In genomic region chr6:43724354-43724753, GRCh38 we compare ENCODE assay signal across 10 cellular contexts. TPM values are rescaled to one million over a fixed set of nuclear protein-coding genes. Genes with fewer than 3 reads are reported as not detected.
DNase-seq lines count a peak whose midpoint lies in the region; ATAC-seq, FAIRE-seq and TF ChIP-seq lines count a peak whose summit lies in the region.
"Had no signal": no experiment of that assay in that cellular context is flagged by ENCODE, and none has a peak within 500 bp of the region (broad histone marks: within the 10 kb centered on the region; RNA-seq: fewer than 3 reads in every experiment).

No MANE protein-coding gene starts in this region.

- no peak for DNase-seq in HepG2 (ENCODE audit: low spot score)
- no peak for DNase-seq in right lobe of liver
- peak in 1 of 34 experiments; percentile 10 for DNase-seq in T-cell
- DNase-seq in epidermal melanocyte (ENCODE audit: insufficient read length, low spot score) = peak; percentile 8
- no peak for DNase-seq in upper lobe of left lung
- DNase-seq in NCI-H2107 treated with DMSO at 0.1 percent for 48 hours (lab: John Stamatoyannopoulos, UW; ENCODE audit: unreplicated experiment) = no peak
- DNase-seq in 8988T = no peak
- DNase-seq in Peyer's patch = no peak
- DNase-seq: cerebellar nuclear complex had no signal

- no peaks in the 10 kb centered on the region for H3K9me3 Mint-ChIP-seq in T-cell

- ATAC-seq in HepG2 (no peak; the same call in 2 of the 3 replicates), right lobe of liver (no peak), T-cell (replicated peaks in 1 of 4) (no peak), upper lobe of left lung (ENCODE audit: low FRiP score in 2 of 2) (no peak)

- H3K36me3 Mint-ChIP-seq in T-cell = no peaks in the 10 kb centered on the region

- peaks cover 0 to 5% of the 10 kb centered on the region in 2 experiments; a peak in 2 of 5 replicates for H3K27me3 ChIP-seq in HepG2 (ENCODE audit: control insufficient read depth in 1 of 2, insufficient read depth in 2 of 2, low read length in 2 of 2)
- H3K27me3 ChIP-seq in right lobe of liver = no peaks in the 10 kb centered on the region
- no peaks in the 10 kb centered on the region for H3K27me3 ChIP-seq in upper lobe of left lung
- no peaks in the 10 kb centered on the region for H3K27me3 ChIP-seq in Peyer's patch

- H3K36me3 ChIP-seq in HepG2 (replicated peaks in 1 of 2; ENCODE audit: control insufficient read depth in 1 of 2, insufficient read depth in 2 of 2, low read length in 2 of 2) = no peaks in the 10 kb centered on the region
- no peaks in the 10 kb centered on the region for H3K36me3 ChIP-seq in right lobe of liver
- no peaks in the 10 kb centered on the region for H3K36me3 ChIP-seq in upper lobe of left lung
- H3K36me3 ChIP-seq in Peyer's patch = no peaks in the 10 kb centered on the region

- H3K4me3 ChIP-seq in HepG2 (replicated peaks in 1 of 3; ENCODE audit: insufficient read depth in 1 of 3, low read depth in 2 of 3, low read length in 3 of 3) (peak overlapping the region in 2 of 3 experiments; percentile 5 to 63; a peak in 2 of 6 replicates), right lobe of liver (no peak overlapping the region), upper lobe of left lung (no peak overlapping the region), Peyer's patch (no peak overlapping the region)
- H3K4me3 ChIP-seq: skin epidermis had no signal

- H3K4me3 Mint-ChIP-seq in T-cell = peak overlapping the region in 1 of 3 donors; percentile 63

- H3K4me1 ChIP-seq in HepG2 (ENCODE audit: insufficient read depth, low read length) (peaks cover 45% of the 10 kb centered on the region), right lobe of liver (no peaks in the 10 kb centered on the region), upper lobe of left lung (peaks cover 22 to 28% (median 25%) of the 10 kb centered on the region in 4 donors), Peyer's patch (peaks cover 3 to 24% (median 8%) of the 10 kb centered on the region in 4 donors)

- H3K4me2 ChIP-seq in HepG2 (ENCODE audit: low read depth, low read length) = peak overlapping the region; percentile 70; the same call in 1 of the 2 replicates

- H3K27me3 Mint-ChIP-seq in T-cell = peaks cover 0 to 4% of the 10 kb centered on the region in 2 donors

- no peak overlapping the region for H3K27ac ChIP-seq in HepG2 (ENCODE audit: extremely low read length, insufficient read depth, low read length)
- no peak overlapping the region for H3K27ac ChIP-seq in right lobe of liver
- H3K27ac ChIP-seq in upper lobe of left lung = peak overlapping the region in 3 of 4 donors; percentile 38 to 76 (median 75)
- H3K27ac ChIP-seq in Peyer's patch = no peak overlapping the region

- TF ChIP-seq POLR2A in HepG2 (IDR thresholded peaks at IDR 0.05; ENCODE audit: insufficient read depth in 1 of 2, low read depth in 2 of 2, low read length in 2 of 2) = no peak
- TF ChIP-seq POLR2A in right lobe of liver (IDR thresholded peaks at IDR 0.05) = no peak
- TF ChIP-seq POLR2A in upper lobe of left lung (IDR thresholded peaks at IDR 0.05) = no peak
- no peak for TF ChIP-seq POLR2A in Peyer's patch (IDR thresholded peaks at IDR 0.05)

- peaks cover 22 to 37% (median 24%) of the 10 kb centered on the region in 3 donors for H3K4me1 Mint-ChIP-seq in T-cell

- CTCF ChIA-PET in HepG2 (lab: Yijun Ruan, JAX; ENCODE audit: low intra/inter-chr PET ratio, low total read pairs) = interaction anchor here (1.1 to 3.6 kb wide), 8 partner anchors 34 to 354 kb away, joined by 3 to 23 read pairs (median 13); partner anchors contain the start of gene VEGFA
- CTCF ChIA-PET in T-cell (lab: Charles Lee) = interaction anchor here (0.7 to 2.0 kb wide), 5 partner anchors 37 to 355 kb away, joined by 3 to 25 read pairs (median 9); partner anchors contain the start of gene MRPS18A (in 1 of the 2)

- H3K79me2 ChIP-seq in HepG2 (ENCODE audit: insufficient read depth, low read length) = no peaks in the 10 kb centered on the region

- 24% methylated on average over 2 of the region's 2 CpGs for WGBS in HepG2 (ENCODE audit: low lambda C conversion rate)
- 56% methylated on average over 1 of the region's 2 CpGs for WGBS in right lobe of liver (ENCODE audit: insufficient coverage, low coverage, low lambda C conversion rate, missing lambda C conversion rate)
- 42 to 69% methylated on average over 2 of the region's 2 CpGs for WGBS in upper lobe of left lung, 2 donors

- FAIRE-seq in HepG2 (lab: Jason Lieb, UNC) = peak; percentile 28

- H2AFZ ChIP-seq in HepG2 (ENCODE audit: low read length) = no peak overlapping the region

- H3K9ac ChIP-seq in HepG2 (ENCODE audit: insufficient read depth, low read depth, low read length) = no peak overlapping the region

- no peaks in the 10 kb centered on the region for H3K9me3 ChIP-seq in HepG2 (ENCODE audit: low read length)
- no peaks in the 10 kb centered on the region for H3K9me3 ChIP-seq in right lobe of liver
- H3K9me3 ChIP-seq in upper lobe of left lung = no peaks in the 10 kb centered on the region
- H3K9me3 ChIP-seq in Peyer's patch = no peaks in the 10 kb centered on the region

- H3K27ac Mint-ChIP-seq in T-cell = peak overlapping the region; percentile 52 to 86

- no peak for TF ChIP-seq CTCF in HepG2 (CRISPR knock-in tag; IDR thresholded peaks at IDR 0.05)
- no peak for TF ChIP-seq CTCF in right lobe of liver (IDR thresholded peaks at IDR 0.05)
- TF ChIP-seq CTCF in upper lobe of left lung (IDR thresholded peaks at IDR 0.05) = no peak
- TF ChIP-seq CTCF in Peyer's patch (IDR thresholded peaks at IDR 0.05) = no peak

- in situ Hi-C loops in HepG2 (cut with HindIII; ENCODE audit: extremely low pct_ligation_motif_present, low pct_unique_long_range_greater_than_20kb) = loop anchor here (5.0 kb wide), 3 partner anchors 43 to 353 kb away; no protein-coding TSS in a partner anchor

- BruUV-seq in HepG2 (replicated peaks; lab: Mats Ljungman, UMichigan) = no TSS peak

- POLR2A ChIA-PET in HepG2 (lab: Yijun Ruan, JAX) (interaction anchor here (0.8 to 2.0 kb wide), 12 partner anchors 9 to 349 kb away, joined by 3 to 31 read pairs (median 6); partner anchors contain the start of gene VEGFA), T-cell (lab: Charles Lee) (interaction anchor here in 1 of 2 donors (0.6 kb wide), 1 partner anchor 1719 kb away, joined by 7 read pairs; no protein-coding TSS in a partner anchor)

- no peaks in the 10 kb centered on the region for H4K20me1 ChIP-seq in HepG2 (ENCODE audit: insufficient read depth, low read length)

- TF ChIP-seq RAD21 in HepG2 (CRISPR knock-in tag; IDR thresholded peaks at IDR 0.05) = no peak

- no peak for TF ChIP-seq EP300 in HepG2 (IDR thresholded peaks at IDR 0.05; ENCODE audit: low read depth in 2 of 2, low read length in 2 of 2)
- TF ChIP-seq EP300 in HepG2 (CRISPR knock-in tag; IDR thresholded peaks at IDR 0.05; ENCODE audit: borderline replicate concordance) = no peak
- TF ChIP-seq EP300 in upper lobe of left lung (IDR thresholded peaks at IDR 0.05) = no peak

- intact Hi-C loops in HepG2 (cut with micrococcal nuclease; ENCODE audit: unreplicated experiment) (loop anchor here (1.0 to 2.0 kb wide), 6 partner anchors 34 to 350 kb away; no protein-coding TSS in a partner anchor), right lobe of liver (cut with DNase I) (loop anchor here in 1 of 2 donors (5.0 kb wide), 1 partner anchor 358 kb away; no protein-coding TSS in a partner anchor)

RNA-seq across cellular contexts. Expression of gene MRPS18A, which starts 36.8 kb away (rescaled TPM):
- total RNA-seq in HepG2 (2016; rRNA removed; fragmentation: Illumina TruSeq; extraction: Trizol) (89.1 and 100 TPM in 2 replicates), right lobe of liver (10 to 100 TPM; 23.5 to 45.4 (median 25.6) TPM), T-cell (10 to 100 TPM; 22.9 to 34.9 (median 30.6) TPM), upper lobe of left lung (10 to 100 TPM; 21.0 to 45.6 (median 33.4) TPM), Peyer's patch (10 to 100 TPM; 41.1 to 64.4 (median 52.4) TPM)
- 51.0 and 53.1 TPM in 2 replicates for total RNA-seq in HepG2 (2016; cell fraction: cytosol; rRNA removed; fragmentation: Illumina TruSeq; extraction: Trizol; ENCODE audit: low read depth)
- 92.0 and 115 TPM in 2 replicates for total RNA-seq in HepG2 (2016; cell fraction: insoluble cytoplasmic fraction; rRNA removed; fragmentation: Illumina TruSeq; extraction: Trizol)
- 52.2 and 52.5 TPM in 2 replicates for total RNA-seq in HepG2 (2016; cell fraction: membrane; rRNA removed; fragmentation: Illumina TruSeq; extraction: Trizol)
- 44.5 and 50.5 TPM in 2 replicates for total RNA-seq in HepG2 (2016; cell fraction: nucleus; rRNA removed; fragmentation: Illumina TruSeq; extraction: Trizol)
- 87.8 and 102 TPM in 2 replicates for polyA plus RNA-seq in HepG2 (2011; rRNA removed)
- polyA plus RNA-seq in HepG2 (2011; cell fraction: cytosol; rRNA removed) = 108 and 150 TPM in 2 replicates
- polyA plus RNA-seq in HepG2 (2011; cell fraction: nucleus; rRNA removed) = 43.7 and 43.9 TPM in 2 replicates
- 56.6 and 66.1 TPM in 2 replicates for polyA plus RNA-seq in HepG2 (2012)
- 59.0 and 63.6 TPM in 2 replicates for polyA plus RNA-seq in HepG2 (2016; cell fraction: cytosol; fragmentation: Illumina TruSeq; extraction: Trizol; ENCODE audit: low read depth)
- 121 and 138 TPM in 2 replicates for polyA plus RNA-seq in HepG2 (2016; cell fraction: insoluble cytoplasmic fraction; fragmentation: Illumina TruSeq; extraction: Trizol; ENCODE audit: low read depth)
- 49.5 and 50.7 TPM in 2 replicates for polyA plus RNA-seq in HepG2 (2016; cell fraction: membrane; fragmentation: Illumina TruSeq; extraction: Trizol; ENCODE audit: low read depth)
- polyA plus RNA-seq in HepG2 (2016; cell fraction: nucleus; fragmentation: Illumina TruSeq; extraction: Trizol; ENCODE audit: insufficient read depth, low read depth) = 49.3 and 56.1 TPM in 2 replicates
- polyA minus RNA-seq in HepG2 (2011; rRNA and poly(A)+ RNA removed; ENCODE audit: low replicate concordance) = 146 and 147 TPM in 2 replicates
- 32.4 and 35.6 TPM in 2 replicates for polyA minus RNA-seq in HepG2 (2011; cell fraction: cytosol; rRNA and poly(A)+ RNA removed)
- 65.1 and 66.4 TPM in 2 replicates for polyA minus RNA-seq in HepG2 (2011; cell fraction: nucleus; rRNA and poly(A)+ RNA removed)

RNA-seq across cellular contexts. Expression of gene VEGFA, which starts 45.7 kb away (rescaled TPM):
- total RNA-seq in HepG2 (2016; rRNA removed; fragmentation: Illumina TruSeq; extraction: Trizol) = 34.1 and 68.1 TPM in 2 replicates
- 13.4 and 14.2 TPM in 2 replicates for total RNA-seq in HepG2 (2016; cell fraction: cytosol; rRNA removed; fragmentation: Illumina TruSeq; extraction: Trizol; ENCODE audit: low read depth)
- 26.8 and 72.7 TPM in 2 replicates for total RNA-seq in HepG2 (2016; cell fraction: insoluble cytoplasmic fraction; rRNA removed; fragmentation: Illumina TruSeq; extraction: Trizol)
- 33.1 and 34.4 TPM in 2 replicates for total RNA-seq in HepG2 (2016; cell fraction: membrane; rRNA removed; fragmentation: Illumina TruSeq; extraction: Trizol)
- total RNA-seq in HepG2 (2016; cell fraction: nucleus; rRNA removed; fragmentation: Illumina TruSeq; extraction: Trizol) = 81.5 and 95.8 TPM in 2 replicates
- polyA plus RNA-seq in HepG2 (2011; rRNA removed) = 629 and 1,104 TPM in 2 replicates
- polyA plus RNA-seq in HepG2 (2011; cell fraction: cytosol; rRNA removed) = 292 and 298 TPM in 2 replicates
- 3,652 and 4,474 TPM in 2 replicates for polyA plus RNA-seq in HepG2 (2011; cell fraction: nucleus; rRNA removed)
- polyA plus RNA-seq in HepG2 (2012) = 463 and 546 TPM in 2 replicates
- 9.2 and 10.7 TPM in 2 replicates for polyA plus RNA-seq in HepG2 (2016; cell fraction: cytosol; fragmentation: Illumina TruSeq; extraction: Trizol; ENCODE audit: low read depth)
- polyA plus RNA-seq in HepG2 (2016; cell fraction: insoluble cytoplasmic fraction; fragmentation: Illumina TruSeq; extraction: Trizol; ENCODE audit: low read depth) = 34.1 and 41.6 TPM in 2 replicates
- 24.8 and 25.3 TPM in 2 replicates for polyA plus RNA-seq in HepG2 (2016; cell fraction: membrane; fragmentation: Illumina TruSeq; extraction: Trizol; ENCODE audit: low read depth)
- 253 and 267 TPM in 2 replicates for polyA plus RNA-seq in HepG2 (2016; cell fraction: nucleus; fragmentation: Illumina TruSeq; extraction: Trizol; ENCODE audit: insufficient read depth, low read depth)
- 238 and 645 TPM in 2 replicates for polyA minus RNA-seq in HepG2 (2011; rRNA and poly(A)+ RNA removed; ENCODE audit: low replicate concordance)
- 122 and 136 TPM in 2 replicates for polyA minus RNA-seq in HepG2 (2011; cell fraction: cytosol; rRNA and poly(A)+ RNA removed)
- 312 and 405 TPM in 2 replicates for polyA minus RNA-seq in HepG2 (2011; cell fraction: nucleus; rRNA and poly(A)+ RNA removed)
- 100 to 1,000 TPM in 5 of 6 experiments, 10 to 100 TPM in 1; 91.3 to 571 (median 132) TPM for total RNA-seq in right lobe of liver
- total RNA-seq in T-cell = 1 to 10 TPM; 1.1 to 8.9 (median 6.4) TPM
- total RNA-seq in upper lobe of left lung = 100 to 1,000 TPM; 129 to 564 (median 261) TPM
- 100 to 1,000 TPM; 202 to 663 (median 418) TPM for total RNA-seq in Peyer's patch

Comparison
In these comparisons a context has a peak if more than half of its experiments do, and no peak if none do; other contexts are left out.
1. H3K4me3 ChIP-seq: peak in HepG2 (2 of 3); none in right lobe of liver (0 of 3), upper lobe of left lung (0 of 4) and Peyer's patch (0 of 4).
2. H3K27ac ChIP-seq: peak in upper lobe of left lung (3 of 4); none in HepG2 (single experiment), right lobe of liver (0 of 3) and Peyer's patch (0 of 4).